11 cellular contexts compared by ENCODE assay signal in the genomic region with DNA sequence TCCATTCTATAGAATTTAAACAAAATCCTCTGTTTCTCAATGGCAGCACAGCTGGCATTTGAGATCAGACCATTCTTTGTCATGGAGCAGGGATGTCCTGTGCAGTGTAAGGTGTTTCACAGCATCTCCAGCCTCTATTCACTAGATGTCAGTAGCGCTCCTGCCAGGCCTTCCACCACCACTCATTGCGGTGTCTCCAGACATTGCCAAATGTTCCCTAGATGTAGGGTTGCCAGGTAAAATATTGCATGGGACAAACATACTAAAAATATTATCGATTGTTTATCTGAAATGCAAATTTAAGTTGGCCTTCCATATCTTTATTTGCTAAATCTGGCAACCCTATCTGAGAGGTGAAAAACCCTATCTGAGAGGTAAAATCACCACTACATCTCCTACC. TPM values are rescaled to one million over a fixed set of nuclear protein-coding genes. Genes with fewer than 3 reads are reported as not detected.
DNase-seq lines count a peak whose midpoint lies in the region; FAIRE-seq and TF ChIP-seq lines count a peak whose summit lies in the region.
"Had no signal": no experiment of that assay in that cellular context is flagged by ENCODE, and none has a peak within 500 bp of the region (broad histone marks: within the 10 kb centered on the region; RNA-seq: fewer than 3 reads in every experiment).

No MANE protein-coding gene starts in this region.

- FAIRE-seq in kidney (lab: Jason Lieb, UNC), result no peak

- in situ Hi-C loops in GM13977 (cut with MboI; ENCODE audit: low pct_unique_long_range_greater_than_20kb, low sequenced_read_pairs, unreplicated experiment), result no loop called here

- no peaks in the 10 kb centered on the region for H3K9me3 ChIP-seq in kidney (ENCODE audit: control insufficient read depth in 1 of 2, low read length in 2 of 2)

- TF ChIP-seq CTCF in GM13977 (IDR thresholded peaks at IDR 0.05; ENCODE audit: extremely low read depth, insufficient read depth, missing control alignments) (peak; percentile 30), kidney (IDR thresholded peaks at IDR 0.05; ENCODE audit: borderline replicate concordance, extremely low read depth, insufficient read depth) (peak; percentile 13), coronary artery (IDR thresholded peaks at IDR 0.05) (no peak)

- peak; percentile 17 for DNase-seq in COLO668 (lab: John Stamatoyannopoulos, UW; ENCODE audit: unreplicated experiment)
- DNase-seq in GM13977 (ENCODE audit: low spot score), result no peak
- peak; percentile 21 for DNase-seq in RKO (ENCODE audit: low spot score)
- no peak for DNase-seq in kidney
- no peak for DNase-seq in activated T-cell treated with anti-CD3 and anti-CD28 coated beads, Interleukin-2, amount 50 U/mL, for 1 hour
- no peak for DNase-seq in AG08395 (ENCODE audit: low spot score)
- DNase-seq in stimulated activated naive CD4-positive, alpha-beta T cell treated with Interleukin-2 at 50 U/mL for 16 hours (lab: John Stamatoyannopoulos, UW), result no peak
- DNase-seq in coronary artery (ENCODE audit: low spot score), result no peak
- DNase-seq: activated CD8-positive, alpha-beta memory T cell treated with anti-CD3 and anti-CD28 coated beads for 24 hours; stomach had no signal

- H3K9ac ChIP-seq in kidney (ENCODE audit: low read length in 2 of 2), result no peak overlapping the region

- no peaks in the 10 kb centered on the region for H3K4me1 ChIP-seq in kidney (ENCODE audit: control insufficient read depth in 1 of 2, insufficient read depth in 1 of 2, low read depth in 1 of 2, low read length in 2 of 2)

- H3K27ac ChIP-seq in kidney (ENCODE audit: low read depth in 2 of 2, low read length in 2 of 2), result no peak overlapping the region
- H3K27ac ChIP-seq in coronary artery, result no peak overlapping the region
- H3K27ac ChIP-seq: stomach had no signal

- H3K4me3 ChIP-seq in kidney (ENCODE audit: low read length in 2 of 2) (no peak overlapping the region), coronary artery (no peak overlapping the region)
- H3K4me3 ChIP-seq: stomach had no signal

- intact Hi-C loops in kidney (cut with DNase I), result no loop called here

- no peaks in the 10 kb centered on the region for H3K36me3 ChIP-seq in kidney (ENCODE audit: control insufficient read depth in 1 of 2, insufficient read depth in 2 of 2, low read length in 2 of 2)
- H3K36me3 ChIP-seq: stomach had no signal

RNA-seq across cellular contexts. Expression of gene ITLN2, which starts 11.7 kb away (rescaled TPM):
- not detected for total RNA-seq in kidney
- 0.88 TPM for polyA plus RNA-seq in kidney (ENCODE audit: insufficient read depth, low read depth, low replicate concordance)
- total RNA-seq: RPMI7951 had no signal

RNA-seq across cellular contexts. Expression of gene ITLN1, which starts 57.9 kb away (rescaled TPM):
- not detected for total RNA-seq in kidney
- 15.4 TPM for polyA plus RNA-seq in kidney (ENCODE audit: insufficient read depth, low read depth, low replicate concordance)
- total RNA-seq: RPMI7951 had no signal

Comparison
In these comparisons a context has a peak if more than half of its experiments do, and no peak if none do; other contexts are left out.
1. DNase-seq: peak in COLO668 (single experiment) and RKO (single experiment); none in GM13977 (single experiment), kidney (single experiment), activated T-cell treated with anti-CD3 and anti-CD28 coated beads, Interleukin-2, amount 50 U/mL, for 1 hour (single experiment), AG08395 (single experiment), stimulated activated naive CD4-positive, alpha-beta T cell treated with Interleukin-2 at 50 U/mL for 16 hours (single experiment) and coronary artery (single experiment).